Comparison of ENCODE assay signal across 32 cellular contexts in genomic region chr11:61497876-61498275, GRCh38. TPM values are rescaled to one million over a fixed set of nuclear protein-coding genes. Genes with fewer than 3 reads are reported as not detected.
"Had no signal": no experiment of that assay in that cellular context is flagged by ENCODE, and none has a peak within 500 bp of the region (broad histone marks: within the 10 kb centered on the region; RNA-seq: fewer than 3 reads in every experiment).

No MANE protein-coding gene starts in this region.

- H3K36me3 ChIP-seq: gastrocnemius medialis, heart left ventricle, left lung, neural progenitor cell, prostate gland, right atrium auricular region, suprapubic skin, transverse colon, upper lobe of right lung, uterus had no signal

- H3K9me3 Mint-ChIP-seq: dendritic cell treated with granulocyte-macrophage colony-stimulating factor and Interleukin-4, amounts not matched to agents 40 ng/mL and 50 ng/mL, for 4 days; endodermal cell; naive thymus-derived CD4-positive, alpha-beta T cell; nephron; neural progenitor cell; stimulated activated naive CD8-positive, alpha-beta T cell treated with anti-CD3 and anti-CD28 coated beads, Interleukin-15, amount 100 ng/mL, for 72 hours had no signal

- H3K9me3 ChIP-seq: gastrocnemius medialis, heart left ventricle, left lung, prostate gland, right atrium auricular region, suprapubic skin, transverse colon, upper lobe of right lung, uterus had no signal

- H3K4me2 ChIP-seq: hepatocyte, neural progenitor cell, smooth muscle cell had no signal

- ATAC-seq: esophagus mucosa; gastrocnemius medialis; heart left ventricle; left cardiac atrium; left lung; naive thymus-derived CD4-positive, alpha-beta T cell; sciatic nerve; stimulated activated naive CD8-positive, alpha-beta T cell treated with anti-CD3 and anti-CD28 coated beads, Interleukin-15, amount 100 ng/mL, for 72 hours; upper lobe of right lung had no signal

- H3K27me3 Mint-ChIP-seq: stimulated activated naive CD8-positive, alpha-beta T cell treated with anti-CD3 and anti-CD28 coated beads, Interleukin-15, amount 100 ng/mL, for 72 hours had no signal

- H3K27ac ChIP-seq: epithelial cell of prostate, gastrocnemius medialis, heart left ventricle, hepatocyte, left lung, neural progenitor cell, prostate gland, right atrium auricular region, suprapubic skin, transverse colon, upper lobe of right lung, uterus had no signal

- H3K27ac Mint-ChIP-seq: dendritic cell treated with granulocyte-macrophage colony-stimulating factor and Interleukin-4, amounts not matched to agents 40 ng/mL and 50 ng/mL, for 4 days; endodermal cell; naive thymus-derived CD4-positive, alpha-beta T cell; nephron; neural progenitor cell; stimulated activated naive CD8-positive, alpha-beta T cell treated with anti-CD3 and anti-CD28 coated beads, Interleukin-15, amount 100 ng/mL, for 72 hours had no signal

- DNase-seq: effector CD8-positive, alpha-beta T cell; endodermal cell; foreskin fibroblast; gastrocnemius medialis; heart left ventricle; left cardiac atrium; mesendoderm; midbrain; naive thymus-derived CD4-positive, alpha-beta T cell; stimulated activated CD4-positive, alpha-beta T cell treated with anti-CD3 and anti-CD28 coated beads, Interleukin-12 subunit alpha, Interleukin-12 subunit beta, amount 100 ng/mL, for 4 hours; stimulated activated CD4-positive, alpha-beta T cell treated with anti-CD3 and anti-CD28 coated beads, Interleukin-1b, Interleukin-23, amount 100 ng/mL, for 48 hours; stimulated activated CD4-positive, alpha-beta T cell treated with anti-CD3 and anti-CD28 coated beads, Interleukin-4, amount 100 ng/mL, for 1 hour; stimulated activated CD8-positive, alpha-beta memory T cell treated with anti-CD3 and anti-CD28 coated beads, Interleukin-4, amount 100 ng/mL, for 48 hours; stimulated activated naive CD4-positive, alpha-beta T cell; stimulated activated naive CD8-positive, alpha-beta T cell treated with anti-CD3 and anti-CD28 coated beads, Interleukin-15, amount 100 ng/mL, for 72 hours; transverse colon; upper lobe of right lung; uterus had no signal

- H3K79me2 ChIP-seq: hepatocyte had no signal

- H2AFZ ChIP-seq: hepatocyte, neural progenitor cell had no signal

- H3K36me3 Mint-ChIP-seq: naive thymus-derived CD4-positive, alpha-beta T cell; neural progenitor cell had no signal

- H3K4me3 Mint-ChIP-seq: dendritic cell treated with granulocyte-macrophage colony-stimulating factor and Interleukin-4, amounts not matched to agents 40 ng/mL and 50 ng/mL, for 4 days; endodermal cell; naive thymus-derived CD4-positive, alpha-beta T cell; nephron; neural progenitor cell; stimulated activated naive CD8-positive, alpha-beta T cell treated with anti-CD3 and anti-CD28 coated beads, Interleukin-15, amount 100 ng/mL, for 72 hours had no signal

- H3K27me3 ChIP-seq: gastrocnemius medialis, heart left ventricle, hepatocyte, left lung, right atrium auricular region, suprapubic skin, transverse colon, upper lobe of right lung, uterus had no signal

- H3K4me1 ChIP-seq: left lung, prostate gland, right atrium auricular region, suprapubic skin, transverse colon, upper lobe of right lung, uterus had no signal

- H3K9ac ChIP-seq: neural progenitor cell had no signal

- H3K4me3 ChIP-seq: gastrocnemius medialis, heart left ventricle, hepatocyte, left lung, neural progenitor cell, prostate gland, right atrium auricular region, smooth muscle cell, suprapubic skin, transverse colon, upper lobe of right lung, uterus had no signal

- H3K4me1 Mint-ChIP-seq: endodermal cell; naive thymus-derived CD4-positive, alpha-beta T cell; stimulated activated naive CD8-positive, alpha-beta T cell treated with anti-CD3 and anti-CD28 coated beads, Interleukin-15, amount 100 ng/mL, for 72 hours had no signal

RNA-seq across cellular contexts. Expression of gene LRRC10B, which starts 10.7 kb away (rescaled TPM):
- total RNA-seq: lung microvascular endothelial cell; naive thymus-derived CD4-positive, alpha-beta T cell; osteocyte had no signal
